ENCODE assay signal across 8 cellular contexts in the genomic region with DNA sequence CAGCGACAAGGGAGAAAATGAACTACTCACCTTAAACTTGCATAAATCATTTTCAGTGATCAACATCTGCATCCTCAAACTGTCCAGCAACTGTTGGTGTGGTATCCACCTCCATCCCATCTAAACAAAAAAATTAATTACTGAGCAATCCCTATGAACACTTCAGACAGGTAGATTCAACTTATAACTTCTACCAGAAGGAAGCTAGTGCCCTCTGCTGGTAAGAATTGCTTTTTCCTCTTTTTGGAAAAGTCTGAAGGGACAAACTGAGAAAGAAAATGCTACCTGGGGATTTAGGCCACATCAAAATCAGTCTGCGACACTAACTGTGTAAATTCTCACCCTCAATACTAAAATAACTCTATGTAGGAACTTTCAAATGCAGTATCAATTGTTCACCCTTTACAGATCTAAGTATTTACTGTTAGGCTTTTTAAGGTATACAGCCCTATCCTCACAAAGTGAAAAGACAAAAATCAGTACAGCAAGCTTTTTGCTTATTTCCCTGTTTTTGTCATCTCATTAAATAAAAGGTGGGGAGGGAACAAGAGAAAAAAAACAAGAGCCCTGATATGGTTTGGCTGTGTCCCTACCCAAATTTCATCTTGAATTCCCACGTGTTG. TPM values are rescaled to one million over a fixed set of nuclear protein-coding genes. Genes with fewer than 3 reads are reported as not detected.
DNase-seq lines count a peak whose midpoint lies in the region; ATAC-seq and TF ChIP-seq lines count a peak whose summit lies in the region.

No MANE protein-coding gene starts in this region.

- intact Hi-C loops in heart right ventricle (cut with DNase I) (no loop called here), cardiac septum (cut with DNase I) (no loop called here), tibial artery (cut with DNase I; ENCODE audit: low total_unique reads) (loop anchor here (5.0 kb wide), 1 partner anchor 363 kb away; no protein-coding TSS in a partner anchor), posterior cingulate gyrus (cut with DNase I) (loop anchor here (10.0 kb wide), 1 partner anchor 575 kb away; no protein-coding TSS in a partner anchor)

- no peaks in the 10 kb centered on the region for H3K27me3 Mint-ChIP-seq in activated CD8-positive, alpha-beta T cell treated with anti-CD3 and anti-CD28 coated beads, Interleukin-2, amount 10 ng/mL, durations not matched to agents 7 days and 5 days (ENCODE audit: low read depth)

- no peak overlapping the region for H3K27ac Mint-ChIP-seq in activated CD8-positive, alpha-beta T cell treated with anti-CD3 and anti-CD28 coated beads, Interleukin-2, amount 10 ng/mL, durations not matched to agents 7 days and 5 days

- H3K4me1 ChIP-seq in heart right ventricle (no peaks in the 10 kb centered on the region), tibial artery (no peaks in the 10 kb centered on the region)

- CTCF ChIA-PET in activated CD8-positive, alpha-beta T cell treated with anti-CD3 and anti-CD28 coated beads, Interleukin-2, amount 10 ng/mL, durations not matched to agents 7 days and 5 days (lab: Charles Lee) = interaction anchor here (0.6 to 4.5 kb wide), 21 partner anchors 9 to 493 kb away, joined by 3 to 25 read pairs (median 5); a partner anchor contains a TSS

- 92 to 93% methylated on average over 3 of the region's 3 CpGs for WGBS in heart right ventricle, 2 donors

- TF ChIP-seq CTCF in heart right ventricle (IDR thresholded peaks at IDR 0.05) (peak; percentile 40 to 75 (median 71)), tibial artery (IDR thresholded peaks at IDR 0.05) (peak; percentile 55 to 60)

- peaks cover 53% of the 10 kb centered on the region for H3K36me3 Mint-ChIP-seq in activated CD8-positive, alpha-beta T cell treated with anti-CD3 and anti-CD28 coated beads, Interleukin-2, amount 10 ng/mL, durations not matched to agents 7 days and 5 days (ENCODE audit: low read depth)

- DNase-seq in heart right ventricle = no peak
- DNase-seq in cardiac septum (ENCODE audit: low spot score) = no peak
- peak; percentile 44 for DNase-seq in NCI-H146 (lab: John Stamatoyannopoulos, UW)
- DNase-seq in activated CD8-positive, alpha-beta T cell treated with anti-CD3 and anti-CD28 coated beads, Interleukin-2, amount 10 ng/mL, durations not matched to agents 7 days and 5 days = peak; percentile 46
- DNase-seq in iPS-NIHi11 (ENCODE audit: low spot score) = peak; percentile 28
- no peak for DNase-seq in tibial artery
- DNase-seq in stimulated activated naive CD8-positive, alpha-beta T cell treated with anti-CD3 and anti-CD28 coated beads, Interleukin-15, Interleukin-2, amounts not matched to agents 100 U/mL and 50 U/mL, for 24 hours = no peak
- DNase-seq in posterior cingulate gyrus = no peak

- H3K36me3 ChIP-seq in heart right ventricle (peaks cover 0 to 96% (median 54%) of the 10 kb centered on the region in 9 donors), tibial artery (peaks cover 41 to 93% (median 72%) of the 10 kb centered on the region in 3 donors)

- H3K4me3 Mint-ChIP-seq in activated CD8-positive, alpha-beta T cell treated with anti-CD3 and anti-CD28 coated beads, Interleukin-2, amount 10 ng/mL, durations not matched to agents 7 days and 5 days = no peak overlapping the region

- no peaks in the 10 kb centered on the region for H3K4me1 Mint-ChIP-seq in activated CD8-positive, alpha-beta T cell treated with anti-CD3 and anti-CD28 coated beads, Interleukin-2, amount 10 ng/mL, durations not matched to agents 7 days and 5 days (ENCODE audit: low read depth)

- H3K9me3 ChIP-seq in heart right ventricle = no peaks in the 10 kb centered on the region
- H3K9me3 ChIP-seq in tibial artery = no peaks in the 10 kb centered on the region

- POLR2A ChIA-PET in activated CD8-positive, alpha-beta T cell treated with anti-CD3 and anti-CD28 coated beads, Interleukin-2, amount 10 ng/mL, durations not matched to agents 7 days and 5 days (lab: Charles Lee) = interaction anchor here (0.6 kb wide), 1 partner anchor 31 kb away, joined by 3 read pairs; no protein-coding TSS in a partner anchor

- no peaks in the 10 kb centered on the region for H3K9me3 Mint-ChIP-seq in activated CD8-positive, alpha-beta T cell treated with anti-CD3 and anti-CD28 coated beads, Interleukin-2, amount 10 ng/mL, durations not matched to agents 7 days and 5 days (ENCODE audit: insufficient read depth)

- no peaks in the 10 kb centered on the region for H3K27me3 ChIP-seq in heart right ventricle
- no peaks in the 10 kb centered on the region for H3K27me3 ChIP-seq in tibial artery

- H3K4me3 ChIP-seq in heart right ventricle (no peak overlapping the region), tibial artery (no peak overlapping the region)

- no peak for ATAC-seq in heart right ventricle
- no peak for ATAC-seq in activated CD8-positive, alpha-beta T cell treated with anti-CD3 and anti-CD28 coated beads, Interleukin-2, amount 10 ng/mL, durations not matched to agents 7 days and 5 days
- ATAC-seq in stimulated activated naive CD8-positive, alpha-beta T cell treated with anti-CD3 and anti-CD28 coated beads, Interleukin-15, Interleukin-2, amounts not matched to agents 100 U/mL and 50 U/mL, for 24 hours = no peak

- no peak overlapping the region for H3K27ac ChIP-seq in heart right ventricle
- no peak overlapping the region for H3K27ac ChIP-seq in tibial artery

RNA-seq across cellular contexts. Expression of a gene that starts 17.9 kb away (rescaled TPM):
- 10 to 100 TPM; 66.2 to 85.9 (median 77.3) TPM for total RNA-seq in heart right ventricle
- polyA plus RNA-seq in heart right ventricle = 10 to 100 TPM; 33.0 to 59.7 TPM
- 71.7 TPM for total RNA-seq in cardiac septum
- 100 to 1,000 TPM in 1 of 2 experiments, 10 to 100 TPM in 1; 99.9 to 103 TPM for total RNA-seq in activated CD8-positive, alpha-beta T cell treated with anti-CD3 and anti-CD28 coated beads, Interleukin-2, amount 10 ng/mL, durations not matched to agents 7 days and 5 days

RNA-seq across cellular contexts. Expression of a gene that starts 29.9 kb away (rescaled TPM):
- total RNA-seq in heart right ventricle = 1 to 10 TPM in 3 of 10 donors, under 1 TPM in 7; 0.42 to 2.1 (median 0.87) TPM
- polyA plus RNA-seq in heart right ventricle = under 1 TPM; 0.22 to 0.52 TPM
- total RNA-seq in cardiac septum = 0.54 TPM
- total RNA-seq in activated CD8-positive, alpha-beta T cell treated with anti-CD3 and anti-CD28 coated beads, Interleukin-2, amount 10 ng/mL, durations not matched to agents 7 days and 5 days = under 1 TPM; 0.21 to 0.39 TPM

Comparison
In these comparisons a context has a peak if more than half of its experiments do, and no peak if none do; other contexts are left out.
1. DNase-seq: peak in NCI-H146 (single experiment), activated CD8-positive, alpha-beta T cell treated with anti-CD3 and anti-CD28 coated beads, Interleukin-2, amount 10 ng/mL, durations not matched to agents 7 days and 5 days (single experiment) and iPS-NIHi11 (single experiment); none in heart right ventricle (0 of 2), cardiac septum (single experiment), tibial artery (0 of 2), stimulated activated naive CD8-positive, alpha-beta T cell treated with anti-CD3 and anti-CD28 coated beads, Interleukin-15, Interleukin-2, amounts not matched to agents 100 U/mL and 50 U/mL, for 24 hours (single experiment) and posterior cingulate gyrus (0 of 10).
2. intact Hi-C loops: an anchor here in tibial artery (5.0 kb wide) and posterior cingulate gyrus (10.0 kb wide); none called in heart right ventricle and cardiac septum.